17 cellular contexts compared by ENCODE assay signal in the genomic region with DNA sequence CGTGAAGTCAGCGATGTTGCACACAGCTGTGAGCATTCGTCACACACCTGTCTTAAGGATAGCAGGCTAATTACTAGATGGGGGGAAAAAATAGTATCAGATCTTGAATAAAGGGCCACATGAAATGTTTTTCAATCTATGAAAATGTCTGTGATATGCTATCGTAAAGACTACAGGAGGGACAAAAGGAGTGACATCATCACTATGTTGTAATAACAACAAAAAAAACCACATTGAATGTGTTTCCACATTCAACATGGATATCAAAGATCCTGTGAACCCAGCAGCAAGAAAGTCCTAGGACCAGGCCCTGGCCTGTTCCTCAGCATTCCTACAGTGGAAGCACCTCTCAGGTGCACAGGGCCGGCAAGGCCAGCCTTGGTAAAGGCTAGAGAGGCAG.
"Had no signal": no experiment of that assay in that cellular context is flagged by ENCODE, and none has a peak within 500 bp of the region (broad histone marks: within the 10 kb centered on the region; RNA-seq: fewer than 3 reads in every experiment).

No MANE protein-coding gene starts in this region.

- H3K27me3 ChIP-seq: cardiac muscle cell, colonic mucosa, neural progenitor cell, pancreas, upper lobe of left lung had no signal

- DNase-seq: activated CD4-positive, alpha-beta T cell treated with anti-CD3 and anti-CD28 coated beads, Interleukin-2, amount 50 U/mL, for 48 hours; activated CD8-positive, alpha-beta memory T cell treated with anti-CD3 and anti-CD28 coated beads, Interleukin-2, amount 10 ng/mL, durations not matched to agents 7 days and 5 days; activated gamma-delta T cell; activated naive CD8-positive, alpha-beta T cell treated with anti-CD3 and anti-CD28 coated beads for 36 hours; activated T-cell treated with anti-CD3 and anti-CD28 coated beads, Interleukin-2, amount 50 U/mL, for 24 hours; aorta; effector CD8-positive, alpha-beta T cell; left ventricle myocardium superior; mesendoderm; pancreas; upper lobe of left lung had no signal

- H3K36me3 Mint-ChIP-seq: activated CD8-positive, alpha-beta memory T cell treated with anti-CD3 and anti-CD28 coated beads, Interleukin-2, amount 10 ng/mL, durations not matched to agents 7 days and 5 days; activated naive CD8-positive, alpha-beta T cell treated with anti-CD3 and anti-CD28 coated beads for 36 hours; neural progenitor cell had no signal

- H3K9ac ChIP-seq: neural progenitor cell had no signal

- H3K4me3 Mint-ChIP-seq: activated CD8-positive, alpha-beta memory T cell treated with anti-CD3 and anti-CD28 coated beads, Interleukin-2, amount 10 ng/mL, durations not matched to agents 7 days and 5 days; activated naive CD8-positive, alpha-beta T cell treated with anti-CD3 and anti-CD28 coated beads for 36 hours; activated T-cell treated with anti-CD3 and anti-CD28 coated beads, Interleukin-2, amount 50 U/mL, for 24 hours; neural progenitor cell had no signal

- H3K4me3 ChIP-seq: cardiac muscle cell, colonic mucosa, neural progenitor cell, pancreas, skin epidermis, upper lobe of left lung had no signal

- H3K9me3 ChIP-seq: colonic mucosa, pancreas, upper lobe of left lung had no signal

- H3K27ac Mint-ChIP-seq: activated CD8-positive, alpha-beta memory T cell treated with anti-CD3 and anti-CD28 coated beads, Interleukin-2, amount 10 ng/mL, durations not matched to agents 7 days and 5 days; activated naive CD8-positive, alpha-beta T cell treated with anti-CD3 and anti-CD28 coated beads for 36 hours; activated T-cell treated with anti-CD3 and anti-CD28 coated beads, Interleukin-2, amount 50 U/mL, for 24 hours; neural progenitor cell had no signal

- H2AFZ ChIP-seq: neural progenitor cell had no signal

- H3K4me1 ChIP-seq: colonic mucosa, neural progenitor cell, pancreas had no signal

- H3K4me2 ChIP-seq: neural progenitor cell had no signal

- H3K4me1 Mint-ChIP-seq: activated naive CD8-positive, alpha-beta T cell treated with anti-CD3 and anti-CD28 coated beads for 36 hours; neural progenitor cell had no signal

- H3K27ac ChIP-seq: cardiac muscle cell, colonic mucosa, neural progenitor cell, pancreas, skin epidermis, upper lobe of left lung had no signal

- FAIRE-seq: keratinocyte, pancreas had no signal

- H3K36me3 ChIP-seq: cardiac muscle cell, colonic mucosa, neural progenitor cell, pancreas, upper lobe of left lung had no signal

- ATAC-seq: activated CD4-positive, CD25-positive, alpha-beta regulatory T cell treated with anti-CD3 and anti-CD28 coated beads, Interleukin-2, amount 50 U/mL, for 24 hours; activated CD8-positive, alpha-beta memory T cell treated with anti-CD3 and anti-CD28 coated beads, Interleukin-2, amount 10 ng/mL, durations not matched to agents 7 days and 5 days; left ventricle myocardium superior had no signal

- H3K9me3 Mint-ChIP-seq: activated naive CD8-positive, alpha-beta T cell treated with anti-CD3 and anti-CD28 coated beads for 36 hours; activated T-cell treated with anti-CD3 and anti-CD28 coated beads, Interleukin-2, amount 50 U/mL, for 24 hours; neural progenitor cell had no signal

- H3K27me3 Mint-ChIP-seq: activated naive CD8-positive, alpha-beta T cell treated with anti-CD3 and anti-CD28 coated beads for 36 hours; activated T-cell treated with anti-CD3 and anti-CD28 coated beads, Interleukin-2, amount 50 U/mL, for 24 hours had no signal
